Comparison of ENCODE assay signal across 9 cellular contexts in genomic region chr19:3670796-3671679, GRCh38. TPM values are rescaled to one million over a fixed set of nuclear protein-coding genes. Genes with fewer than 3 reads are reported as not detected.
DNase-seq lines count a peak whose midpoint lies in the region; ATAC-seq and TF ChIP-seq lines count a peak whose summit lies in the region.
"Had no signal": no experiment of that assay in that cellular context is flagged by ENCODE, and none has a peak within 500 bp of the region (broad histone marks: within the 10 kb centered on the region; RNA-seq: fewer than 3 reads in every experiment).

No MANE protein-coding gene starts in this region.

- no peak overlapping the region for H3K9ac ChIP-seq in parathyroid adenoma

- H3K27ac Mint-ChIP-seq in CD8-positive, alpha-beta memory T cell: peak overlapping the region in 3 of 8 donors; percentile 52 to 80 (median 79)
- peak overlapping the region; percentile 90 for H3K27ac Mint-ChIP-seq in activated CD8-positive, alpha-beta T cell treated with anti-CD3 and anti-CD28 coated beads for 36 hours

- no peak overlapping the region for H3K4me3 ChIP-seq in CD8-positive, alpha-beta memory T cell (ENCODE audit: low read length)
- H3K4me3 ChIP-seq in fibroblast of mammary gland (ENCODE audit: control insufficient read depth, low read depth, low read length) (peak overlapping the region; percentile 3), parathyroid adenoma (ENCODE audit: low read depth, low read length) (no peak overlapping the region)

- H3K27me3 ChIP-seq in CD8-positive, alpha-beta memory T cell (ENCODE audit: insufficient read depth, low read length, poor library complexity, severe bottlenecking): no peaks in the 10 kb centered on the region
- no peaks in the 10 kb centered on the region for H3K27me3 ChIP-seq in parathyroid adenoma (ENCODE audit: control insufficient read depth, insufficient read depth, low read length)

- no peaks in the 10 kb centered on the region for H3K36me3 ChIP-seq in CD8-positive, alpha-beta memory T cell (ENCODE audit: insufficient read depth, low read length)
- no peaks in the 10 kb centered on the region for H3K36me3 ChIP-seq in parathyroid adenoma (ENCODE audit: control insufficient read depth, insufficient read depth, low read length)

- H3K9me3 Mint-ChIP-seq in CD8-positive, alpha-beta memory T cell: no peaks in the 10 kb centered on the region
- no peaks in the 10 kb centered on the region for H3K9me3 Mint-ChIP-seq in activated CD8-positive, alpha-beta T cell treated with anti-CD3 and anti-CD28 coated beads for 36 hours

- peaks cover 22% of the 10 kb centered on the region for H3K4me1 ChIP-seq in CD8-positive, alpha-beta memory T cell (ENCODE audit: insufficient read depth, low read length)
- peaks cover 1% of the 10 kb centered on the region for H3K4me1 ChIP-seq in parathyroid adenoma

- H3K4me2 ChIP-seq in parathyroid adenoma (ENCODE audit: low read length): no peak overlapping the region

- intact Hi-C loops in activated CD8-positive, alpha-beta T cell treated with anti-CD3 and anti-CD28 coated beads for 36 hours (cut with micrococcal nuclease): no loop called here

- H3K27me3 Mint-ChIP-seq in CD8-positive, alpha-beta memory T cell: no peaks in the 10 kb centered on the region
- no peaks in the 10 kb centered on the region for H3K27me3 Mint-ChIP-seq in activated CD8-positive, alpha-beta T cell treated with anti-CD3 and anti-CD28 coated beads for 36 hours

- peak; percentile 7 for TF ChIP-seq CTCF in activated CD8-positive, alpha-beta T cell treated with anti-CD3 and anti-CD28 coated beads for 36 hours (IDR thresholded peaks at IDR 0.05)
- TF ChIP-seq CTCF in fibroblast of mammary gland (conservative IDR thresholded peaks at IDR 0.05; ENCODE audit: control insufficient read depth, insufficient read depth, low read depth, low read length): no peak
- no peak for TF ChIP-seq CTCF in parathyroid adenoma (IDR thresholded peaks at IDR 0.05)

- no peaks in the 10 kb centered on the region for H3K9me3 ChIP-seq in CD8-positive, alpha-beta memory T cell (ENCODE audit: low read length)
- no peaks in the 10 kb centered on the region for H3K9me3 ChIP-seq in parathyroid adenoma (ENCODE audit: control insufficient read depth, low read length)

- peaks cover 0 to 14% (median 3%) of the 10 kb centered on the region in 3 donors for H3K36me3 Mint-ChIP-seq in CD8-positive, alpha-beta memory T cell
- H3K36me3 Mint-ChIP-seq in activated CD8-positive, alpha-beta T cell treated with anti-CD3 and anti-CD28 coated beads for 36 hours (ENCODE audit: low read depth): peaks cover 15% of the 10 kb centered on the region

- H3K4me1 Mint-ChIP-seq in CD8-positive, alpha-beta memory T cell: peaks cover 13 to 57% (median 17%) of the 10 kb centered on the region in 3 donors
- peaks cover 43% of the 10 kb centered on the region for H3K4me1 Mint-ChIP-seq in activated CD8-positive, alpha-beta T cell treated with anti-CD3 and anti-CD28 coated beads for 36 hours (ENCODE audit: low read depth)

- CTCF ChIA-PET in CD8-positive, alpha-beta memory T cell (lab: Charles Lee): interaction anchor here (1.0 to 1.8 kb wide), 3 partner anchors 17 to 26 kb away, joined by 3 to 6 read pairs (median 4); no protein-coding TSS in a partner anchor
- CTCF ChIA-PET in activated CD8-positive, alpha-beta T cell treated with anti-CD3 and anti-CD28 coated beads for 36 hours (lab: Charles Lee): interaction anchor here (1.2 to 3.0 kb wide), 6 partner anchors 16 to 178 kb away, joined by 3 to 17 read pairs (median 6); partner anchors contain the start of gene PIP5K1C

- DNase-seq in CD8-positive, alpha-beta memory T cell: peak in 1 of 5 donors; percentile 66
- DNase-seq in activated CD8-positive, alpha-beta T cell treated with anti-CD3 and anti-CD28 coated beads for 36 hours: peak; percentile 91
- DNase-seq in fibroblast of mammary gland (ENCODE audit: low read depth) (peak; percentile 80), NCI-H2196 (lab: John Stamatoyannopoulos, UW; ENCODE audit: unreplicated experiment) (no peak), glomerular visceral epithelial cell (ENCODE audit: extremely low spot score) (no peak)

- H2AFZ ChIP-seq in parathyroid adenoma: no peak overlapping the region

- peaks cover 15% of the 10 kb centered on the region for H3K79me2 ChIP-seq in parathyroid adenoma

- H3K27ac ChIP-seq in CD8-positive, alpha-beta memory T cell (ENCODE audit: low read depth, low read length): peak overlapping the region; percentile 86
- H3K27ac ChIP-seq in parathyroid adenoma: peak overlapping the region; percentile 79

- ATAC-seq in activated CD8-positive, alpha-beta T cell treated with anti-CD3 and anti-CD28 coated beads for 36 hours: peak; percentile 67
- ATAC-seq in HG02884 (IDR thresholded peaks at IDR 0.05; ENCODE audit: unreplicated experiment) (no peak), GM19351 (IDR thresholded peaks at IDR 0.05; ENCODE audit: unreplicated experiment) (no peak)
- ATAC-seq: HCT116 had no signal

- H3K4me3 Mint-ChIP-seq in CD8-positive, alpha-beta memory T cell: peak overlapping the region in 5 of 7 donors; percentile 54 to 77 (median 59)
- H3K4me3 Mint-ChIP-seq in activated CD8-positive, alpha-beta T cell treated with anti-CD3 and anti-CD28 coated beads for 36 hours: peak overlapping the region; percentile 62

- POLR2A ChIA-PET in CD8-positive, alpha-beta memory T cell (lab: Charles Lee): interaction anchor here (0.5 to 0.6 kb wide), 2 partner anchors 21 to 45 kb away, joined by 3 read pairs; no protein-coding TSS in a partner anchor
- POLR2A ChIA-PET in activated CD8-positive, alpha-beta T cell treated with anti-CD3 and anti-CD28 coated beads for 36 hours (lab: Charles Lee): interaction anchor here (0.8 to 4.2 kb wide), 3 partner anchors 10 to 21 kb away, joined by 3 to 25 read pairs (median 5); no protein-coding TSS in a partner anchor

RNA-seq across cellular contexts. Expression of gene PIP5K1C, which starts 29.2 kb away (rescaled TPM):
- total RNA-seq in CD8-positive, alpha-beta memory T cell: 10 to 100 TPM; 26.9 to 27.6 TPM
- polyA plus RNA-seq in CD8-positive, alpha-beta memory T cell: 16.0 TPM
- 10 to 100 TPM; 20.4 to 22.2 TPM for total RNA-seq in activated CD8-positive, alpha-beta T cell treated with anti-CD3 and anti-CD28 coated beads for 36 hours

RNA-seq across cellular contexts. Expression of gene TJP3, which starts 37.1 kb away (rescaled TPM):
- 1 to 10 TPM; 1.5 to 1.7 TPM for total RNA-seq in CD8-positive, alpha-beta memory T cell
- polyA plus RNA-seq in CD8-positive, alpha-beta memory T cell: 16.2 TPM
- total RNA-seq in activated CD8-positive, alpha-beta T cell treated with anti-CD3 and anti-CD28 coated beads for 36 hours: 1 to 10 TPM in 1 of 2 experiments, under 1 TPM in 1; 0.69 to 2.4 TPM

RNA-seq across cellular contexts. Expression of gene CACTIN, which starts 44.4 kb away (rescaled TPM):
- total RNA-seq in CD8-positive, alpha-beta memory T cell: 10 to 100 TPM; 37.2 to 39.5 TPM
- polyA plus RNA-seq in CD8-positive, alpha-beta memory T cell: 16.8 TPM
- total RNA-seq in activated CD8-positive, alpha-beta T cell treated with anti-CD3 and anti-CD28 coated beads for 36 hours: 10 to 100 TPM; 25.9 to 28.5 TPM

Comparison
In these comparisons a context has a peak if more than half of its experiments do, and no peak if none do; other contexts are left out.
1. DNase-seq: peak in activated CD8-positive, alpha-beta T cell treated with anti-CD3 and anti-CD28 coated beads for 36 hours (single experiment) and fibroblast of mammary gland (single experiment); none in NCI-H2196 (single experiment) and glomerular visceral epithelial cell (single experiment).